Comparison of ENCODE assay signal across 8 cellular contexts in genomic region chr6:83215131-83216047, GRCh38. TPM values are rescaled to one million over a fixed set of nuclear protein-coding genes. Genes with fewer than 3 reads are reported as not detected.
DNase-seq lines count a peak whose midpoint lies in the region; ATAC-seq lines count a peak whose summit lies in the region.

No MANE protein-coding gene starts in this region.

- ATAC-seq in GM19328 (IDR thresholded peaks at IDR 0.05; ENCODE audit: unreplicated experiment) (peak; percentile 98), HG03342 (IDR thresholded peaks at IDR 0.05; ENCODE audit: unreplicated experiment) (peak; percentile 100)
- peak; percentile 99 for ATAC-seq in activated CD4-positive, alpha-beta T cell treated with anti-CD3 and anti-CD28 coated beads for 36 hours
- ATAC-seq in stimulated activated memory B cell treated with anti-CD40 and anti-IgM and Interleukin-4, amounts not matched to agents 10 μg/mL and 1 μg/mL and 100 μg/mL, for 72 hours: peak; percentile 85

- no peaks in the 10 kb centered on the region for H3K36me3 Mint-ChIP-seq in activated CD4-positive, alpha-beta T cell treated with anti-CD3 and anti-CD28 coated beads for 36 hours (ENCODE audit: low read depth)
- no peaks in the 10 kb centered on the region for H3K36me3 Mint-ChIP-seq in stimulated activated memory B cell treated with anti-CD40 and anti-IgM and Interleukin-4, amounts not matched to agents 10 μg/mL and 1 μg/mL and 100 μg/mL, for 72 hours

- H3K9me3 Mint-ChIP-seq in activated CD4-positive, alpha-beta T cell treated with anti-CD3 and anti-CD28 coated beads for 36 hours (ENCODE audit: low read depth): no peaks in the 10 kb centered on the region
- no peaks in the 10 kb centered on the region for H3K9me3 Mint-ChIP-seq in stimulated activated memory B cell treated with anti-CD40 and anti-IgM and Interleukin-4, amounts not matched to agents 10 μg/mL and 1 μg/mL and 100 μg/mL, for 72 hours

- POLR2A ChIA-PET in activated CD4-positive, alpha-beta T cell treated with anti-CD3 and anti-CD28 coated beads for 36 hours (lab: Charles Lee): no interaction called here

- peak; percentile 70 for DNase-seq in COR-L47 (lab: John Stamatoyannopoulos, UW)
- peak; percentile 79 for DNase-seq in NCI-H345 (lab: John Stamatoyannopoulos, UW)
- peak; percentile 72 for DNase-seq in activated CD4-positive, alpha-beta T cell treated with anti-CD3 and anti-CD28 coated beads for 36 hours
- DNase-seq in dermis microvascular lymphatic vessel endothelial cell (ENCODE audit: low read depth in 2 of 2): peak; percentile 64 to 82
- peak; percentile 84 to 86 for DNase-seq in lung microvascular endothelial cell (ENCODE audit: low read depth in 2 of 2)

- H3K27ac Mint-ChIP-seq in activated CD4-positive, alpha-beta T cell treated with anti-CD3 and anti-CD28 coated beads for 36 hours: no peak overlapping the region
- H3K27ac Mint-ChIP-seq in stimulated activated memory B cell treated with anti-CD40 and anti-IgM and Interleukin-4, amounts not matched to agents 10 μg/mL and 1 μg/mL and 100 μg/mL, for 72 hours: no peak overlapping the region

- peaks cover 10% of the 10 kb centered on the region for H3K27me3 Mint-ChIP-seq in activated CD4-positive, alpha-beta T cell treated with anti-CD3 and anti-CD28 coated beads for 36 hours
- no peaks in the 10 kb centered on the region for H3K27me3 Mint-ChIP-seq in stimulated activated memory B cell treated with anti-CD40 and anti-IgM and Interleukin-4, amounts not matched to agents 10 μg/mL and 1 μg/mL and 100 μg/mL, for 72 hours

- CTCF ChIA-PET in activated CD4-positive, alpha-beta T cell treated with anti-CD3 and anti-CD28 coated beads for 36 hours (lab: Charles Lee): interaction anchor here (0.6 to 5.5 kb wide), 22 partner anchors 8 to 940 kb away, joined by 3 to 101 read pairs (median 4); partner anchors contain the start of genes DOP1A, PRSS35 and UBE3D

- H3K4me1 Mint-ChIP-seq in activated CD4-positive, alpha-beta T cell treated with anti-CD3 and anti-CD28 coated beads for 36 hours: peaks cover 2% of the 10 kb centered on the region
- no peaks in the 10 kb centered on the region for H3K4me1 Mint-ChIP-seq in stimulated activated memory B cell treated with anti-CD40 and anti-IgM and Interleukin-4, amounts not matched to agents 10 μg/mL and 1 μg/mL and 100 μg/mL, for 72 hours

- intact Hi-C loops in activated CD4-positive, alpha-beta T cell treated with anti-CD3 and anti-CD28 coated beads for 36 hours (cut with DNase I, micrococcal nuclease): loop anchor here (1.0 to 10.0 kb wide), 6 partner anchors 22 to 969 kb away; partner anchors contain the start of genes DOP1A (in 2 of the 2), PGM3 (in 2 of the 2), RWDD2A (in 2 of the 2) and IBTK (in 1 of the 2)

- H3K4me3 Mint-ChIP-seq in activated CD4-positive, alpha-beta T cell treated with anti-CD3 and anti-CD28 coated beads for 36 hours: no peak overlapping the region
- H3K4me3 Mint-ChIP-seq in stimulated activated memory B cell treated with anti-CD40 and anti-IgM and Interleukin-4, amounts not matched to agents 10 μg/mL and 1 μg/mL and 100 μg/mL, for 72 hours: no peak overlapping the region

RNA-seq across cellular contexts. Expression of gene RWDD2A, which starts 22.2 kb away (rescaled TPM):
- total RNA-seq in activated CD4-positive, alpha-beta T cell treated with anti-CD3 and anti-CD28 coated beads for 36 hours: 1 to 10 TPM; 1.6 to 1.9 TPM
- 2.4 and 3.2 TPM in 2 replicates for total RNA-seq in dermis microvascular lymphatic vessel endothelial cell
- total RNA-seq in lung microvascular endothelial cell: 1.8 and 2.8 TPM in 2 replicates

RNA-seq across cellular contexts. Expression of gene PGM3, which starts 22.3 kb away (rescaled TPM):
- 10 to 100 TPM; 12.6 to 19.6 TPM for total RNA-seq in activated CD4-positive, alpha-beta T cell treated with anti-CD3 and anti-CD28 coated beads for 36 hours
- total RNA-seq in dermis microvascular lymphatic vessel endothelial cell: 57.6 and 77.8 TPM in 2 replicates
- 47.8 and 53.6 TPM in 2 replicates for total RNA-seq in lung microvascular endothelial cell

Comparison
In these comparisons a context has a peak if more than half of its experiments do, and no peak if none do; other contexts are left out.
1. Peak in every context shown above with its lines: DNase-seq and ATAC-seq.